In the genomic region with DNA sequence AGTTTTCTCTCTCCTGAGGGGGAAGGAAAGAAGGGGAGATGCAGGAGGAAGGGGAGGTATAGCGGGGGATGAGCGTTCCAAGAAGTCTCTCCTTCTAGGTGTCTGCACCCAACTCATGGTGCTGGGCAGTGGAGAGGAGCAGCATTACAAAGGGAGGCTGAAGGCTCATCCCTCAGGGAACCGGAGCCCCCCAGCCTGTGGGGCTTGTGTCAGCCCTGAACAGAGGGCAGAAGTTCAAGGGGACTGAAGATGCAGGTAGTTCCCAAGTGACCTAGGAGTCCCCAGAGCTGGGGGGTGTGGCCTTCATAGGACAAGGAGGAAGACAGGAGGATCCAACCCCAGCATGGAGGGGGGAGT, we compare ENCODE assay signal across 8 cellular contexts. TPM values are rescaled to one million over a fixed set of nuclear protein-coding genes. Genes with fewer than 3 reads are reported as not detected.
DNase-seq lines count a peak whose midpoint lies in the region; ATAC-seq and TF ChIP-seq lines count a peak whose summit lies in the region.
"Had no signal": no experiment of that assay in that cellular context is flagged by ENCODE, and none has a peak within 500 bp of the region (broad histone marks: within the 10 kb centered on the region; RNA-seq: fewer than 3 reads in every experiment).

No MANE protein-coding gene starts in this region.

- H3K4me2 ChIP-seq in BLaER1 = peak overlapping the region; percentile 96

- H3K4me1 Mint-ChIP-seq in mesothelial cell of epicardium = peaks cover 33% of the 10 kb centered on the region

- H3K36me3 ChIP-seq in BLaER1 = peaks cover 17% of the 10 kb centered on the region

- TF ChIP-seq CTCF in VCaP (conservative IDR thresholded peaks at IDR 0.05) (no peak), mesothelial cell of epicardium (IDR thresholded peaks at IDR 0.05; ENCODE audit: unreplicated experiment) (no peak)

- H3K9ac ChIP-seq in BLaER1 = no peak overlapping the region

- H3K9me3 Mint-ChIP-seq in mesothelial cell of epicardium = no peaks in the 10 kb centered on the region

- H3K27ac ChIP-seq in BLaER1 (no peak overlapping the region), VCaP (peak overlapping the region; percentile 100; the same call in 1 of the 2 replicates)

- no peaks in the 10 kb centered on the region for H3K27me3 ChIP-seq in BLaER1
- H3K27me3 ChIP-seq: dorsolateral prefrontal cortex had no signal

- ATAC-seq in HG02884 (IDR thresholded peaks at IDR 0.05; ENCODE audit: unreplicated experiment) = no peak
- no peak for ATAC-seq in activated CD4-positive, CD25-positive, alpha-beta regulatory T cell treated with anti-CD3 and anti-CD28 coated beads, Interleukin-2, amount 50 U/mL, for 24 hours

- H4K20me1 ChIP-seq in BLaER1 = peaks cover 37% of the 10 kb centered on the region; the same call in 1 of the 2 replicates

- H3K36me3 Mint-ChIP-seq in mesothelial cell of epicardium = peaks cover 5% of the 10 kb centered on the region

- H3K4me1 ChIP-seq in BLaER1 = peaks cover 65% of the 10 kb centered on the region

- H3K9me3 ChIP-seq in BLaER1 = no peaks in the 10 kb centered on the region

- H3K27ac Mint-ChIP-seq in mesothelial cell of epicardium = peak overlapping the region; percentile 81

- H3K4me3 ChIP-seq in BLaER1 = peak overlapping the region; percentile 96; the same call in 1 of the 2 replicates

- H3K4me3 Mint-ChIP-seq in mesothelial cell of epicardium = peak overlapping the region; percentile 80

- no peaks in the 10 kb centered on the region for H3K27me3 Mint-ChIP-seq in mesothelial cell of epicardium (ENCODE audit: low read depth)

- DNase-seq in mesothelial cell of epicardium (ENCODE audit: low spot score in 2 of 2, unreplicated experiment in 2 of 2) = no peak
- DNase-seq in COLO829 (ENCODE audit: low spot score) = no peak
- DNase-seq: dorsolateral prefrontal cortex had no signal

RNA-seq across cellular contexts. Expression of a gene that starts 1.8 kb away (rescaled TPM):
- 33.4 to 34.9 TPM (median 33.9 TPM) in 3 replicates for total RNA-seq in mesothelial cell of epicardium

RNA-seq across cellular contexts. Expression of a gene that starts 2.2 kb away (rescaled TPM):
- total RNA-seq in mesothelial cell of epicardium = 68.5 to 74.4 TPM (median 70.9 TPM) in 3 replicates

RNA-seq across cellular contexts. Expression of a gene that starts 16.9 kb away (rescaled TPM):
- 2.7 to 4.3 TPM (median 3.1 TPM) in 3 replicates for total RNA-seq in mesothelial cell of epicardium

RNA-seq across cellular contexts. Expression of a gene that starts 26.6 kb away (rescaled TPM):
- total RNA-seq in mesothelial cell of epicardium = 12.3 to 13.8 TPM (median 12.8 TPM) in 3 replicates

RNA-seq across cellular contexts. Expression of a gene that starts 28.2 kb away (rescaled TPM):
- total RNA-seq in mesothelial cell of epicardium = not detected in 3 replicates
- total RNA-seq: T-helper 1 cell treated with Interleukin-12 subunit alpha and Interleukin-12 subunit beta and Interleukin-4 antibody, amounts not matched to agents 30 ng/mL and 1 ng/mL, for 36 hours had no signal
